ENCODE assay signal across 9 cellular contexts in the genomic region with DNA sequence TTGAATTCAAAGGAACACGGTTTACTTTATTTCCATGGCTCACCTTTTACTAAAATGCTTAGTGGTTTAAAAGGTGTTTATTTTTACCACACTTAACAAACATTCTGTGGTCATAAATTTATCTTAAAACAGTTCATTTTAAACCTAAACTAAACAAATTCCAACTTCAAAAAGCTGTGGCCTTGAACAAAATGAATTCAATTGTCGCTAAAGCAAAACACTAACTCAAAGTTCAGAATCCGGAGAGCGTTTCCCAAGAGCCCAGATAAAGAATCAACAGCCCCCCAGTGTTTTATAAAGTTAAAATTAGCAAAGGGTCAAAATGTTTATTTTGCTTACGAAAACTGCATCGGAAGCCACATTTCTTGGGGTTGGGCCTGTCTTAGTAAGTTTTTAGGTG. TPM values are rescaled to one million over a fixed set of nuclear protein-coding genes. Genes with fewer than 3 reads are reported as not detected.
A peak's percentile ranks its signal among the peaks of the same experiment; 100 is the strongest.
DNase-seq lines count a peak whose midpoint lies in the region; ATAC-seq, FAIRE-seq and TF ChIP-seq lines count a peak whose summit lies in the region.
"Had no signal": no experiment of that assay in that cellular context is flagged by ENCODE, and none has a peak within 500 bp of the region (broad histone marks: within the 10 kb centered on the region; RNA-seq: fewer than 3 reads in every experiment).

No MANE protein-coding gene starts in this region.

- H3K36me3 ChIP-seq in bronchial epithelial cell (ENCODE audit: control insufficient read depth, insufficient read depth, low read length) (peaks cover 2% of the 10 kb centered on the region), aorta (ENCODE audit: control insufficient read depth in 1 of 2, insufficient read depth in 2 of 2, low read length in 1 of 2) (no peaks in the 10 kb centered on the region)

- 0% methylated on average over 6 of the region's 6 CpGs for WGBS in aorta, 2 donors

- H3K9me3 ChIP-seq in mononuclear cell (ENCODE audit: low read depth, low read length) = no peaks in the 10 kb centered on the region
- no peaks in the 10 kb centered on the region for H3K9me3 ChIP-seq in aorta (ENCODE audit: control insufficient read depth, low read length)

- H3K9me3 Mint-ChIP-seq in stimulated activated naive CD8-positive, alpha-beta T cell treated with anti-CD3 and anti-CD28 coated beads, Interleukin-15, Interleukin-2, amounts not matched to agents 100 ng/mL and 50 ng/mL, for 24 hours = no peaks in the 10 kb centered on the region

- TF ChIP-seq CTCF in bronchial epithelial cell (IDR thresholded peaks at IDR 0.05; ENCODE audit: insufficient read depth, low read length, severe bottlenecking) = no peak

- no peak for FAIRE-seq in bronchial epithelial cell (lab: Jason Lieb, UNC)
- FAIRE-seq: TTC549 had no signal

- H3K4me3 ChIP-seq in bronchial epithelial cell (ENCODE audit: low read depth, low read length) = peak overlapping the region; percentile 73
- H3K4me3 ChIP-seq in mononuclear cell (ENCODE audit: low read length) = peak overlapping the region; percentile 97
- H3K4me3 ChIP-seq in aorta (ENCODE audit: low read length in 2 of 2) = peak overlapping the region; percentile 66 to 78

- no peak for ATAC-seq in stimulated activated naive CD8-positive, alpha-beta T cell treated with anti-CD3 and anti-CD28 coated beads, Interleukin-15, Interleukin-2, amounts not matched to agents 100 U/mL and 50 U/mL, for 24 hours
- no peak for ATAC-seq in aorta (ENCODE audit: low FRiP score)
- no peak for ATAC-seq in HG03439 (IDR thresholded peaks at IDR 0.05; ENCODE audit: unreplicated experiment)

- no peaks in the 10 kb centered on the region for H3K27me3 Mint-ChIP-seq in stimulated activated naive CD8-positive, alpha-beta T cell treated with anti-CD3 and anti-CD28 coated beads, Interleukin-15, Interleukin-2, amounts not matched to agents 100 ng/mL and 50 ng/mL, for 24 hours

- intact Hi-C loops in aorta (cut with DNase I) = no loop called here

- H3K36me3 Mint-ChIP-seq in stimulated activated naive CD8-positive, alpha-beta T cell treated with anti-CD3 and anti-CD28 coated beads, Interleukin-15, Interleukin-2, amounts not matched to agents 100 ng/mL and 50 ng/mL, for 24 hours (ENCODE audit: low read depth) = peaks cover 31% of the 10 kb centered on the region

- H3K27ac Mint-ChIP-seq in stimulated activated naive CD8-positive, alpha-beta T cell treated with anti-CD3 and anti-CD28 coated beads, Interleukin-15, Interleukin-2, amounts not matched to agents 100 ng/mL and 50 ng/mL, for 24 hours = peak overlapping the region; percentile 100

- H3K27me3 ChIP-seq in bronchial epithelial cell (ENCODE audit: control insufficient read depth, insufficient read depth, low read length) (no peaks in the 10 kb centered on the region), mononuclear cell (ENCODE audit: insufficient read depth, low read length) (no peaks in the 10 kb centered on the region), aorta (ENCODE audit: control insufficient read depth in 1 of 2, insufficient read depth in 2 of 2, low read length in 1 of 2) (no peaks in the 10 kb centered on the region)

- H3K27ac ChIP-seq in aorta (ENCODE audit: low read depth in 1 of 2, low read length in 2 of 2) = no peak overlapping the region

- peak overlapping the region; percentile 100 for H3K4me3 Mint-ChIP-seq in stimulated activated naive CD8-positive, alpha-beta T cell treated with anti-CD3 and anti-CD28 coated beads, Interleukin-15, Interleukin-2, amounts not matched to agents 100 ng/mL and 50 ng/mL, for 24 hours

- DNase-seq in stimulated activated naive CD8-positive, alpha-beta T cell treated with anti-CD3 and anti-CD28 coated beads, Interleukin-15, Interleukin-2, amounts not matched to agents 100 U/mL and 50 U/mL, for 24 hours = no peak
- DNase-seq in bronchial epithelial cell (ENCODE audit: low read depth) = peak; percentile 5
- no peak for DNase-seq in aorta
- no peak for DNase-seq in AML-193 (lab: John Stamatoyannopoulos, UW)
- DNase-seq in SHP77 treated with DMSO at 0.1 percent for 48 hours (lab: John Stamatoyannopoulos, UW) = no peak

- H3K4me1 Mint-ChIP-seq in stimulated activated naive CD8-positive, alpha-beta T cell treated with anti-CD3 and anti-CD28 coated beads, Interleukin-15, Interleukin-2, amounts not matched to agents 100 ng/mL and 50 ng/mL, for 24 hours (ENCODE audit: low read depth) = peaks cover 42% of the 10 kb centered on the region

- H3K4me1 ChIP-seq in mononuclear cell (ENCODE audit: insufficient read depth, low read length) (peaks cover 27% of the 10 kb centered on the region), aorta (ENCODE audit: control insufficient read depth in 1 of 2, insufficient read depth in 2 of 2, low read length in 2 of 2) (no peaks in the 10 kb centered on the region)

RNA-seq across cellular contexts. Expression of a gene that starts 1.4 kb away (rescaled TPM):
- 38.7 and 48.6 TPM in 2 replicates for total RNA-seq in bronchial epithelial cell
- total RNA-seq in mononuclear cell = 154 TPM
- 100 to 1,000 TPM; 105 to 120 TPM for total RNA-seq in aorta
- 10 to 100 TPM; 13.1 to 21.8 TPM for polyA plus RNA-seq in aorta
